ENCODE assay signal across 30 cellular contexts in genomic region chr6:128903715-128904114, GRCh38. TPM values are rescaled to one million over a fixed set of nuclear protein-coding genes. Genes with fewer than 3 reads are reported as not detected.
DNase-seq lines count a peak whose midpoint lies in the region; ATAC-seq, FAIRE-seq and TF ChIP-seq lines count a peak whose summit lies in the region.
"Had no signal": no experiment of that assay in that cellular context is flagged by ENCODE, and none has a peak within 500 bp of the region (broad histone marks: within the 10 kb centered on the region; RNA-seq: fewer than 3 reads in every experiment).

No MANE protein-coding gene starts in this region.

- no peak overlapping the region for H3K27ac ChIP-seq in right cardiac atrium (ENCODE audit: low read length)
- no peak overlapping the region for H3K27ac ChIP-seq in H1 (ENCODE audit: low read depth, low read length)
- H3K27ac ChIP-seq in mesendoderm (ENCODE audit: low read depth, low read length), result no peak overlapping the region
- peak overlapping the region; percentile 4 to 75 (median 52) for H3K27ac ChIP-seq in tibial nerve
- H3K27ac ChIP-seq: BLaER1 had no signal

- TF ChIP-seq EP300 in H1 (IDR thresholded peaks at IDR 0.05; ENCODE audit: borderline replicate concordance in 1 of 2, low read depth in 2 of 2, low read length in 2 of 2), result no peak
- TF ChIP-seq EP300 in tibial nerve (IDR thresholded peaks at IDR 0.05), result no peak

- H3K4ac ChIP-seq in H1 (replicated peaks; ENCODE audit: insufficient read length, low read depth, low read length), result no peak overlapping the region
- no peak overlapping the region for H3K4ac ChIP-seq in mesendoderm (ENCODE audit: low read depth, low read length)

- no peak for TF ChIP-seq RAD21 in H1 (IDR thresholded peaks at IDR 0.05 in 1 of 2, conservative IDR thresholded peaks at IDR 0.05 in 1 of 2; ENCODE audit: low read depth in 2 of 2, low read length in 2 of 2)

- POLR2A ChIA-PET in H1 (lab: Charles Lee; ENCODE audit: partially characterized antibody), result no interaction called here

- H2BK15ac ChIP-seq in H1 (ENCODE audit: low read length) (no peak overlapping the region), mesendoderm (replicated peaks; ENCODE audit: low read depth) (no peak overlapping the region)

- FAIRE-seq in H1 (lab: Jason Lieb, UNC), result no peak
- FAIRE-seq: A204.1, GM12878, GM12892, GM18507 had no signal

- H3K23ac ChIP-seq in H1 (ENCODE audit: insufficient read length), result no peak overlapping the region
- H3K23ac ChIP-seq in mesendoderm (ENCODE audit: low read length), result no peak overlapping the region

- no peaks in the 10 kb centered on the region for H3K9me3 ChIP-seq in right cardiac atrium (ENCODE audit: control insufficient read depth, low read length)
- H3K9me3 ChIP-seq in H1 (ENCODE audit: insufficient read depth in 2 of 2, low read depth in 1 of 2, low read length in 1 of 2), result no peaks in the 10 kb centered on the region
- no peaks in the 10 kb centered on the region for H3K9me3 ChIP-seq in tibial nerve
- H3K9me3 ChIP-seq: BE2C, BLaER1 had no signal

- TF ChIP-seq CTCF in H1 (IDR thresholded peaks at IDR 0.05; ENCODE audit: control extremely low read depth in 1 of 3, insufficient read depth in 1 of 3, low read depth in 1 of 3, low read length in 3 of 3) (no peak), tibial nerve (IDR thresholded peaks at IDR 0.05) (no peak)

- intact Hi-C loops in left ventricle myocardium superior (cut with micrococcal nuclease), result no loop called here
- intact Hi-C loops in right cardiac atrium (cut with DNase I), result no loop called here

- H4K8ac ChIP-seq in H1 (ENCODE audit: extremely low read depth, insufficient read depth, low read length) (no peak overlapping the region), mesendoderm (ENCODE audit: low read depth, low read length) (no peak overlapping the region)

- CTCF ChIA-PET in H1 (lab: Charles Lee; ENCODE audit: partially characterized antibody), result interaction anchor here (0.6 to 1.0 kb wide), 3 partner anchors 96 to 436 kb away, joined by 3 read pairs; no protein-coding TSS in a partner anchor

- H2BK5ac ChIP-seq in H1 (ENCODE audit: low read depth, low read length), result no peak overlapping the region
- H2BK5ac ChIP-seq in mesendoderm (ENCODE audit: low read length), result no peak overlapping the region

- no peak overlapping the region for H2AK5ac ChIP-seq in H1 (ENCODE audit: low read depth, low read length)
- no peak overlapping the region for H2AK5ac ChIP-seq in mesendoderm (ENCODE audit: low read length)

- no peaks in the 10 kb centered on the region for H3K79me2 ChIP-seq in H1 (ENCODE audit: control insufficient read depth in 1 of 2, insufficient read depth in 2 of 2, low read length in 2 of 2)
- no peaks in the 10 kb centered on the region for H3K79me2 ChIP-seq in mesendoderm (ENCODE audit: control insufficient read depth, insufficient read depth, low read length)

- no peak overlapping the region for H3K9ac ChIP-seq in H1 (replicated peaks in 1 of 4; ENCODE audit: extremely low read depth in 1 of 4, low read depth in 3 of 4, low read length in 3 of 4)
- no peak overlapping the region for H3K9ac ChIP-seq in mesendoderm (ENCODE audit: low read length)
- H3K9ac ChIP-seq: BLaER1 had no signal

- 0 out of 2 replicates have a peak overlapping the region, but pooled peaks have one; percentile 39 for H2AFZ ChIP-seq in H1 (ENCODE audit: low read length)

- no peak overlapping the region for H2BK120ac ChIP-seq in H1 (replicated peaks; ENCODE audit: low read depth, low read length)
- no peak overlapping the region for H2BK120ac ChIP-seq in mesendoderm (ENCODE audit: low read depth, low read length)

- H3K4me2 ChIP-seq in H1 (ENCODE audit: insufficient read depth in 1 of 2, low read depth in 2 of 2, low read length in 2 of 2), result no peak overlapping the region
- H3K4me2 ChIP-seq in mesendoderm (ENCODE audit: low read length), result no peak overlapping the region
- H3K4me2 ChIP-seq: BLaER1 had no signal

- ATAC-seq in left ventricle myocardium superior, result peak; percentile 30
- ATAC-seq in right cardiac atrium, result no peak
- ATAC-seq: GM12878 had no signal

- H4K5ac ChIP-seq in H1 (ENCODE audit: insufficient read length, low read depth, low read length) (no peak overlapping the region), mesendoderm (ENCODE audit: low read length) (no peak overlapping the region)

- H3K79me1 ChIP-seq in H1 (ENCODE audit: low read depth, low read length) (no peaks in the 10 kb centered on the region), mesendoderm (ENCODE audit: low read length) (no peaks in the 10 kb centered on the region)

- no peak for TF ChIP-seq POLR2A in H1 (IDR thresholded peaks at IDR 0.05; ENCODE audit: control extremely low read depth in 1 of 2, low read depth in 2 of 2, low read length in 2 of 2)
- TF ChIP-seq POLR2A in tibial nerve (IDR thresholded peaks at IDR 0.05), result no peak

- H3K4me3 ChIP-seq in right cardiac atrium (ENCODE audit: low read length) (no peak overlapping the region), H1 (ENCODE audit: extremely low read depth in 1 of 4, insufficient read depth in 2 of 4, low read depth in 3 of 4, low read length in 4 of 4) (no peak overlapping the region), mesendoderm (ENCODE audit: low read length) (no peak overlapping the region), tibial nerve (no peak overlapping the region)
- H3K4me3 ChIP-seq: BLaER1, GM12878 had no signal

- DNase-seq in left ventricle myocardium superior (no peak), right cardiac atrium (no peak), H1 (ENCODE audit: low read depth in 1 of 2, low spot score in 2 of 2) (no peak), mesendoderm (peak; percentile 65), tibial nerve (ENCODE audit: low spot score in 2 of 2) (no peak), SK-N-DZ (ENCODE audit: low spot score) (no peak), NCI-H69 (lab: John Stamatoyannopoulos, UW) (no peak), T1000 (lab: John Stamatoyannopoulos, UW) (no peak)
- DNase-seq: 8988T; ACHN; BE2C; C1 segment of cervical spinal cord; CD4-positive, alpha-beta memory T cell; CD4-positive, CD25-positive, alpha-beta regulatory T cell; CD8-positive, alpha-beta memory T cell; COR-L47; DMS 273 treated with DMSO at 0.1 percent for 48 hours; DMS153; DMS53; DMS79; DND-41; EL; GDM1 had no signal

- H3K18ac ChIP-seq in H1 (ENCODE audit: extremely low read depth, low read length) (no peak overlapping the region), mesendoderm (ENCODE audit: low read length) (no peak overlapping the region)

- no peaks in the 10 kb centered on the region for H3K23me2 ChIP-seq in H1 (ENCODE audit: low read depth, low read length)

- no peaks in the 10 kb centered on the region for H3K27me3 ChIP-seq in right cardiac atrium (ENCODE audit: control insufficient read depth, insufficient read depth)
- H3K27me3 ChIP-seq in H1 (replicated peaks in 1 of 4; ENCODE audit: control insufficient read depth in 3 of 4, extremely low read depth in 1 of 4, insufficient read depth in 3 of 4, low read length in 3 of 4), result no peaks in the 10 kb centered on the region
- H3K27me3 ChIP-seq in mesendoderm (ENCODE audit: insufficient read depth, low read length, poor library complexity), result no peaks in the 10 kb centered on the region
- H3K27me3 ChIP-seq in tibial nerve, result no peaks in the 10 kb centered on the region
- H3K27me3 ChIP-seq: BE2C, BLaER1 had no signal

- H4K91ac ChIP-seq in H1 (replicated peaks; ENCODE audit: insufficient read length, low read length), result no peak overlapping the region

- H2BK12ac ChIP-seq in H1 (ENCODE audit: low read depth, low read length), result no peak overlapping the region

- no peaks in the 10 kb centered on the region for H3K4me1 ChIP-seq in right cardiac atrium (ENCODE audit: control insufficient read depth, insufficient read depth, low read length)
- H3K4me1 ChIP-seq in H1 (replicated peaks in 1 of 4; ENCODE audit: control insufficient read depth in 3 of 4, insufficient read depth in 4 of 4, low read length in 3 of 4), result no peaks in the 10 kb centered on the region
- no peaks in the 10 kb centered on the region for H3K4me1 ChIP-seq in mesendoderm (ENCODE audit: control insufficient read depth, low read depth, low read length)
- peaks cover 0 to 10% (median 0%) of the 10 kb centered on the region in 4 donors for H3K4me1 ChIP-seq in tibial nerve
- H3K4me1 ChIP-seq: BE2C, BLaER1 had no signal

- H2BK20ac ChIP-seq in H1 (ENCODE audit: low read length), result no peak overlapping the region

- WGBS in right cardiac atrium, result 82% methylated on average over 5 of the region's 5 CpGs
- 87% methylated on average over 5 of the region's 5 CpGs; no CpG with 5 or more reads in 1 of the 2 experiments for WGBS in H1 (ENCODE audit: extremely low coverage in 1 of 2, insufficient coverage in 1 of 2, insufficient read length in 1 of 2, insufficient replicate concordance in 2 of 2, low coverage in 1 of 2, low lambda C conversion rate in 2 of 2, missing lambda C conversion rate in 1 of 2), 2 experiments
- no CpG with 5 or more reads among the region's 5 CpGs for WGBS in mesendoderm (ENCODE audit: extremely low coverage, insufficient coverage, low lambda C conversion rate)
- 75% methylated on average over 5 of the region's 5 CpGs for WGBS in tibial nerve, 2 donors

- H4K20me1 ChIP-seq in H1 (replicated peaks in 1 of 2; ENCODE audit: control insufficient read depth in 1 of 2, insufficient read depth in 2 of 2, low read length in 2 of 2), result no peaks in the 10 kb centered on the region
- H4K20me1 ChIP-seq: BLaER1 had no signal

- H3K36me3 ChIP-seq in H1 (ENCODE audit: control insufficient read depth in 2 of 4, insufficient read depth in 4 of 4, low read length in 3 of 4), result no peaks in the 10 kb centered on the region
- no peaks in the 10 kb centered on the region for H3K36me3 ChIP-seq in mesendoderm (ENCODE audit: control insufficient read depth, insufficient read depth, low read length)
- peaks cover 0 to 12% (median 0%) of the 10 kb centered on the region in 3 donors for H3K36me3 ChIP-seq in tibial nerve
- H3K36me3 ChIP-seq: BE2C, BLaER1 had no signal

- no peak overlapping the region for H3K14ac ChIP-seq in H1 (ENCODE audit: insufficient read length)

- H3K56ac ChIP-seq in H1 (replicated peaks; ENCODE audit: insufficient read length, low read depth, low read length), result no peak overlapping the region
- H3K56ac ChIP-seq in mesendoderm (ENCODE audit: low read length), result no peak overlapping the region

RNA-seq across cellular contexts. Expression of gene LAMA2, which starts 20.8 kb away (rescaled TPM):
- total RNA-seq in left ventricle myocardium superior (138 TPM), right cardiac atrium (100 to 1,000 TPM; 134 to 176 (median 148) TPM), tibial nerve (100 to 1,000 TPM; 203 to 339 (median 275) TPM)
- polyA plus RNA-seq in right cardiac atrium (28.7 TPM), H1 (2011; rRNA removed) (1.3 and 2.4 TPM in 2 replicates)
- 3.6 and 3.8 TPM in 2 replicates for total RNA-seq in H1 (2021; fragmentation: NEBNext Ultra II Directional; extraction: Animal tissue kit (Norgen Biotek cat#: 25700))
- 1.5 TPM for polyA plus RNA-seq in H1 (2011; cell fraction: cytosol; rRNA removed)
- polyA plus RNA-seq in H1 (2011; cell fraction: nucleus; rRNA removed), result 2.8 TPM
- 1.2 to 1.5 TPM (median 1.4 TPM) in 4 replicates for polyA plus RNA-seq in H1 (2012, experiment 1 of 2)
- 0.07 TPM for polyA plus RNA-seq in H1 (2012, experiment 2 of 2)
- polyA plus RNA-seq in H1 (2013, experiment 1 of 2), result 6.7 TPM
- 6.0 TPM for polyA plus RNA-seq in H1 (2013, experiment 2 of 2)
- 5.3 and 6.2 TPM in 2 replicates for polyA minus RNA-seq in H1 (2011; rRNA and poly(A)+ RNA removed)
- 1.9 TPM for polyA minus RNA-seq in H1 (2011; cell fraction: cytosol; rRNA and poly(A)+ RNA removed)
- polyA minus RNA-seq in H1 (2011; cell fraction: nucleus; rRNA and poly(A)+ RNA removed), result 9.7 TPM
- 2.8 TPM for polyA plus RNA-seq in mesendoderm (2013, experiment 1 of 2)
- polyA plus RNA-seq in mesendoderm (2013, experiment 2 of 2), result 3.7 TPM
- polyA plus RNA-seq in SK-N-DZ (2014; cell fraction: cytosol; rRNA removed), result 0.72 and 0.80 TPM in 2 replicates
- polyA plus RNA-seq in SK-N-DZ (2014; cell fraction: nucleus; rRNA removed), result 0.47 and 2.2 TPM in 2 replicates
- total RNA-seq: G401 had no signal
- polyA plus RNA-seq: CD14-positive monocyte had no signal

Comparison
In these comparisons a context has a peak if more than half of its experiments do, and no peak if none do; other contexts are left out.
1. H3K27ac ChIP-seq: peak in tibial nerve (4 of 4); none in right cardiac atrium (single experiment), H1 (single experiment) and mesendoderm (single experiment).
2. RNA of gene LAMA2, which starts 20.8 kb away (total RNA-seq): 203 to 339 TPM in tibial nerve, 134 to 176 TPM in right cardiac atrium and 138 TPM in left ventricle myocardium superior (single experiment); 3.6 to 3.8 TPM in H1; every median in the first group is over 10 times any median in the second.